Comparison of ENCODE assay signal across 9 cellular contexts in the genomic region with DNA sequence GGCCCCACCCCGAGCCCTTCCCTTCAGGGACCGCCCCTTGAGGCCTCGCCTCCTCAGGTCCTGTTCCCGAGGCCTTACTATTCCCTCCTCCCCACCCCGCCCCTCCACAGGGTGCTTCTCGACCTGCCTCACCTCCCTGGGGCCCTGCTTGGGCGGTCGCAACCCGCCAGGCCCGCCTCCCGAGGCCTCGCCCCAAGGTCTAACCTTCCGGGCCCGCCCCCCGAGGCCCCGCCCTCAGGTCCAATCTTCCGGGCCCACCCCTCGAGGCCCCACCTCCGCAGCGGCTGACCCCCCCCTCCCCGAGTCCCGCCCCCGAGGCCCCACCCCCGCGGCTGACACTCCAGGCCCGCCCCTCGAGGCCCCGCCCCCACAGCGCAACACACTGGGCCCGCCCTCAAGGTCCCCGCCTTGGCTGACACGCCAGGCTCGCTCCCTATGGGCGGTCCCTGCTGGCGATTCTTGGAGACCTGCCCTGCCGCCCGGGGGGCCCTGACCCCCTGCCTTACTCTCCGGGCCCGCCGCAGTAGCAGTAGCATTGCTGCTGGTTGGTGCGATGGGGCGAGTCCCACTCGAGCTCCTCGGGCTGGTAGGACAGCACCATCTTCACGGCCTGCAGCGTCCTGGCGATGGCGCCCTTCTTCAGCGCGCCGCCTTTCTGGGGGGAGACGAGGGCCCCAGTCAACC. TPM values are rescaled to one million over a fixed set of nuclear protein-coding genes. Genes with fewer than 3 reads are reported as not detected.
DNase-seq lines count a peak whose midpoint lies in the region; ATAC-seq, FAIRE-seq and TF ChIP-seq lines count a peak whose summit lies in the region.
"Had no signal": no experiment of that assay in that cellular context is flagged by ENCODE, and none has a peak within 500 bp of the region (broad histone marks: within the 10 kb centered on the region; RNA-seq: fewer than 3 reads in every experiment).

No MANE protein-coding gene starts in this region.

- peak; percentile 82 for ATAC-seq in HG03457 (IDR thresholded peaks at IDR 0.05; ENCODE audit: unreplicated experiment)

- no peaks in the 10 kb centered on the region for H3K36me3 ChIP-seq in neural progenitor cell
- H3K36me3 ChIP-seq in stomach smooth muscle (ENCODE audit: control insufficient read depth in 2 of 2, insufficient read depth in 2 of 2, low read length in 2 of 2), result peaks cover 12 to 33% of the 10 kb centered on the region in 2 donors

- FAIRE-seq in GM19239 (lab: Jason Lieb, UNC), result peak; percentile 77
- FAIRE-seq: islet of Langerhans had no signal

- peaks cover 3% of the 10 kb centered on the region for H3K4me1 ChIP-seq in neural progenitor cell
- H3K4me1 ChIP-seq in stomach smooth muscle (ENCODE audit: control insufficient read depth, insufficient read depth, low read length), result peaks cover 13% of the 10 kb centered on the region

- H3F3A ChIP-seq in neural progenitor cell (ENCODE audit: low read depth), result peaks cover 10% of the 10 kb centered on the region

- no peaks in the 10 kb centered on the region for H3K79me2 ChIP-seq in neural progenitor cell (ENCODE audit: low read depth)

- peaks cover 3% of the 10 kb centered on the region for H3K27me3 Mint-ChIP-seq in neural progenitor cell (ENCODE audit: insufficient read depth, low read depth)

- peaks cover 8% of the 10 kb centered on the region for H3K4me1 Mint-ChIP-seq in neural progenitor cell

- H3K9ac ChIP-seq in neural progenitor cell, result no peak overlapping the region
- peak overlapping the region; percentile 66 to 80 for H3K9ac ChIP-seq in stomach smooth muscle (ENCODE audit: low read length in 2 of 2)

- H3K4me3 ChIP-seq in foreskin fibroblast (ENCODE audit: low read depth in 1 of 2, low read length in 2 of 2) (peak overlapping the region; percentile 51 to 58), neural progenitor cell (peak overlapping the region; percentile 56), stomach smooth muscle (ENCODE audit: low read length in 2 of 2) (peak overlapping the region; percentile 80 to 81)

- H3K9me3 Mint-ChIP-seq in neural progenitor cell, result no peaks in the 10 kb centered on the region

- H3K9me3 ChIP-seq in neural progenitor cell (ENCODE audit: low read depth) (no peaks in the 10 kb centered on the region), stomach smooth muscle (ENCODE audit: control insufficient read depth in 2 of 2, low read length in 2 of 2) (no peaks in the 10 kb centered on the region)

- peak overlapping the region; percentile 84 for H3K4me3 Mint-ChIP-seq in neural progenitor cell

- no peak overlapping the region for H3K27ac Mint-ChIP-seq in neural progenitor cell

- TF ChIP-seq CTCF in C4-2B (conservative IDR thresholded peaks at IDR 0.05), result peak; percentile 76
- TF ChIP-seq CTCF in foreskin fibroblast (IDR thresholded peaks at IDR 0.05; ENCODE audit: low read depth, low read length), result peak; percentile 51
- peak; percentile 55 for TF ChIP-seq CTCF in neural progenitor cell (IDR thresholded peaks at IDR 0.05)

- H3K27me3 ChIP-seq in neural progenitor cell (no peaks in the 10 kb centered on the region), stomach smooth muscle (ENCODE audit: control insufficient read depth in 1 of 2, insufficient read depth in 2 of 2, low read length in 2 of 2) (no peaks in the 10 kb centered on the region)

- peak overlapping the region; percentile 74 for H2AFZ ChIP-seq in neural progenitor cell (replicated peaks)

- no peaks in the 10 kb centered on the region for H4K20me1 ChIP-seq in neural progenitor cell (ENCODE audit: low read depth)

- H3K27ac ChIP-seq in C4-2B, result peak overlapping the region; percentile 55
- H3K27ac ChIP-seq in neural progenitor cell, result no peak overlapping the region
- H3K27ac ChIP-seq in stomach smooth muscle (ENCODE audit: low read length), result peak overlapping the region; percentile 80

- peaks cover 24% of the 10 kb centered on the region for H3K36me3 Mint-ChIP-seq in neural progenitor cell

- DNase-seq in GM19239 (ENCODE audit: insufficient read length, low spot score) (peak; percentile 88), RPMI7951 (ENCODE audit: low read depth) (peak; percentile 93), activated gamma-delta T cell (lab: John Stamatoyannopoulos, UW) (peak; percentile 94), foreskin fibroblast (peak; percentile 95 to 97), neural progenitor cell (ENCODE audit: low spot score) (peak; percentile 98)

- H3K4me2 ChIP-seq in neural progenitor cell, result peak overlapping the region; percentile 77

RNA-seq across cellular contexts. Expression of a gene that starts 8.2 kb away (rescaled TPM):
- 73.2 and 73.4 TPM in 2 replicates for total RNA-seq in RPMI7951 (2014; rRNA removed; shearing (Covaris generic))
- 27.4 and 45.1 TPM in 2 replicates for total RNA-seq in neural progenitor cell (ENCODE audit: low replicate concordance)

RNA-seq across cellular contexts. Expression of a gene that starts 26.1 kb away (rescaled TPM):
- 33.6 and 35.3 TPM in 2 replicates for total RNA-seq in RPMI7951 (2014; rRNA removed; shearing (Covaris generic))
- total RNA-seq in neural progenitor cell (ENCODE audit: low replicate concordance), result 4.6 and 8.7 TPM in 2 replicates

RNA-seq across cellular contexts. Expression of a gene that starts 57.8 kb away (rescaled TPM):
- total RNA-seq in RPMI7951 (2014; rRNA removed; shearing (Covaris generic)), result 3.1 and 3.4 TPM in 2 replicates
- 3.2 and 4.5 TPM in 2 replicates for total RNA-seq in neural progenitor cell (ENCODE audit: low replicate concordance)
